ENCODE assay signal across 19 cellular contexts in the genomic region with DNA sequence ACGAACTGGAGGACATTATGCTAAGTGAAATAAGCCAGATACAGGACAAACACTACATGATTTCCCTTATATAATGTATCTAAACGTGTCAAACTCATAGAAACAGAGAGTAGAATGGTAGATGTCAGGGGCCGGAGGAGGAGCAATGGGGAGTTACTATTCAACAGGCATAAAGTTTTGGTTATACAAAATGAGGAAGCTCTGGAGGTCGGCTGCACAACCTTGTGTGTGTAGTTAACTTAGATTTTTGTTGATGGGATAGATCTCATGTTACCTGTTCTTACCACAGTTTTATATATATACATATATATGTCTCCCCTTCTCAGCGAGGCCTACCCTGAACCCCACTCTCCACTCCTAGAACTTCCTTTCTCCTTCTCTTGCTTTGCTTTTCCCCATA. TPM values are rescaled to one million over a fixed set of nuclear protein-coding genes. Genes with fewer than 3 reads are reported as not detected.
DNase-seq lines count a peak whose midpoint lies in the region; ATAC-seq and TF ChIP-seq lines count a peak whose summit lies in the region.
"Had no signal": no experiment of that assay in that cellular context is flagged by ENCODE, and none has a peak within 500 bp of the region (broad histone marks: within the 10 kb centered on the region; RNA-seq: fewer than 3 reads in every experiment).

No MANE protein-coding gene starts in this region.

- peaks cover 5% of the 10 kb centered on the region for H3K4me1 Mint-ChIP-seq in progenitor cell of endocrine pancreas (ENCODE audit: low read depth)

- intact Hi-C loops in Right ventricle myocardium superior (cut with DNase I): no loop called here

- H3K4me3 Mint-ChIP-seq in progenitor cell of endocrine pancreas (ENCODE audit: low read depth): no peak overlapping the region
- H3K4me3 Mint-ChIP-seq: CD8-positive, alpha-beta T cell had no signal

- no peak overlapping the region for H3K4me3 ChIP-seq in cardiac muscle cell
- no peak overlapping the region for H3K4me3 ChIP-seq in hepatocyte
- no peak overlapping the region for H3K4me3 ChIP-seq in mesenchymal stem cell (ENCODE audit: insufficient read depth in 1 of 2, low read depth in 1 of 2, low read length in 2 of 2)
- H3K4me3 ChIP-seq: BLaER1 had no signal

- H3K36me3 ChIP-seq in cardiac muscle cell: no peaks in the 10 kb centered on the region
- H3K36me3 ChIP-seq in hepatocyte (replicated peaks; ENCODE audit: insufficient read depth, low read depth): no peaks in the 10 kb centered on the region
- no peaks in the 10 kb centered on the region for H3K36me3 ChIP-seq in mesenchymal stem cell (ENCODE audit: control insufficient read depth in 1 of 2, insufficient read depth in 2 of 2, low read depth in 1 of 2, low read length in 2 of 2)
- H3K36me3 ChIP-seq: BLaER1 had no signal

- ATAC-seq in Right ventricle myocardium superior (ENCODE audit: poor library complexity): no peak
- ATAC-seq: CD8-positive, alpha-beta T cell had no signal

- 85% methylated on average over 5 of the region's 5 CpGs for WGBS in hepatocyte (ENCODE audit: low lambda C conversion rate, missing lambda C conversion rate)
- 76% methylated on average over 4 of the region's 5 CpGs for WGBS in mesenchymal stem cell

- no peak for TF ChIP-seq CTCF in cardiac muscle cell (IDR thresholded peaks at IDR 0.05; ENCODE audit: low read depth, low read length)
- TF ChIP-seq CTCF in hepatocyte (IDR thresholded peaks at IDR 0.05; ENCODE audit: poor library complexity): no peak
- no peak for TF ChIP-seq CTCF in progenitor cell of endocrine pancreas (IDR thresholded peaks at IDR 0.05; ENCODE audit: unreplicated experiment)

- H3K9me3 ChIP-seq in cardiac muscle cell (ENCODE audit: low read depth): no peaks in the 10 kb centered on the region
- H3K9me3 ChIP-seq in hepatocyte (ENCODE audit: low read depth): no peaks in the 10 kb centered on the region
- no peaks in the 10 kb centered on the region for H3K9me3 ChIP-seq in mesenchymal stem cell (ENCODE audit: control insufficient read depth, low read length)
- H3K9me3 ChIP-seq: BLaER1, SK-N-SH had no signal

- no peak overlapping the region for H3K9ac ChIP-seq in mesenchymal stem cell (ENCODE audit: low read length)
- H3K9ac ChIP-seq: BLaER1, SK-N-SH had no signal

- H2BK5ac ChIP-seq in mesenchymal stem cell (ENCODE audit: low read depth, low read length, poor library complexity, severe bottlenecking): no peak overlapping the region

- H3K23ac ChIP-seq in mesenchymal stem cell (ENCODE audit: low read length in 2 of 2): no peak overlapping the region

- H3K27ac Mint-ChIP-seq in progenitor cell of endocrine pancreas: peak overlapping the region; percentile 11
- H3K27ac Mint-ChIP-seq: CD8-positive, alpha-beta T cell had no signal

- H2BK15ac ChIP-seq in mesenchymal stem cell (ENCODE audit: low read depth, poor library complexity, severe bottlenecking): no peak overlapping the region

- no peak overlapping the region for H2BK120ac ChIP-seq in mesenchymal stem cell (ENCODE audit: low read depth, low read length)

- no peaks in the 10 kb centered on the region for H3K9me2 ChIP-seq in hepatocyte (replicated peaks; ENCODE audit: insufficient read depth)
- H3K9me2 ChIP-seq: SK-N-SH had no signal

- peak overlapping the region; percentile 31 for H3K27ac ChIP-seq in cardiac muscle cell
- peak overlapping the region; percentile 62 for H3K27ac ChIP-seq in hepatocyte
- H3K27ac ChIP-seq in mesenchymal stem cell (ENCODE audit: low read length, poor library complexity, severe bottlenecking): no peak overlapping the region
- H3K27ac ChIP-seq: BLaER1 had no signal

- DNase-seq in cardiac muscle cell (ENCODE audit: low read depth in 1 of 2, low spot score in 1 of 2) (no peak), Right ventricle myocardium superior (no peak), hepatocyte (ENCODE audit: low spot score) (no peak), progenitor cell of endocrine pancreas (ENCODE audit: low spot score, unreplicated experiment) (no peak), activated gamma-delta T cell (lab: John Stamatoyannopoulos, UW) (no peak), mesenchymal stem cell (no peak), NCI-H82 (lab: John Stamatoyannopoulos, UW) (no peak)
- DNase-seq: CD8-positive, alpha-beta T cell; DMS53; NCI-H1048; NCI-H1436 treated with DMSO at 0.1 percent for 48 hours; NCI-H2029; NCI-H526 treated with DMSO at 0.1 percent for 48 hours; SHP77 treated with DMSO at 0.1 percent for 48 hours; SK-N-SH had no signal

- H3K27me3 ChIP-seq in cardiac muscle cell (no peaks in the 10 kb centered on the region), hepatocyte (no peaks in the 10 kb centered on the region), mesenchymal stem cell (ENCODE audit: control insufficient read depth in 1 of 2, insufficient read depth in 1 of 2, low read length in 2 of 2) (no peaks in the 10 kb centered on the region)
- H3K27me3 ChIP-seq: BLaER1 had no signal

- H3K4me2 ChIP-seq in hepatocyte (no peak overlapping the region), mesenchymal stem cell (ENCODE audit: low read length, poor library complexity, severe bottlenecking) (no peak overlapping the region)
- H3K4me2 ChIP-seq: BLaER1, SK-N-SH had no signal

- no peaks in the 10 kb centered on the region for H3K9me3 Mint-ChIP-seq in progenitor cell of endocrine pancreas (ENCODE audit: low read depth)
- H3K9me3 Mint-ChIP-seq: CD8-positive, alpha-beta T cell had no signal

- H4K91ac ChIP-seq in mesenchymal stem cell (ENCODE audit: low read length): no peak overlapping the region

- H4K8ac ChIP-seq in mesenchymal stem cell (ENCODE audit: low read length): no peak overlapping the region

- no peak overlapping the region for H2AK5ac ChIP-seq in mesenchymal stem cell (ENCODE audit: low read length, severe bottlenecking)

- H3K14ac ChIP-seq in mesenchymal stem cell (ENCODE audit: low read length in 2 of 2): no peak overlapping the region

- H2BK12ac ChIP-seq in mesenchymal stem cell (ENCODE audit: low read length in 2 of 2): no peak overlapping the region

- no peak overlapping the region for H3K18ac ChIP-seq in mesenchymal stem cell (ENCODE audit: low read depth in 1 of 2, low read length in 2 of 2)

- peaks cover 3% of the 10 kb centered on the region for H3K27me3 Mint-ChIP-seq in progenitor cell of endocrine pancreas

- H2AFZ ChIP-seq in hepatocyte: no peak overlapping the region
- no peak overlapping the region for H2AFZ ChIP-seq in mesenchymal stem cell (ENCODE audit: low read depth, low read length)

- H4K20me1 ChIP-seq in hepatocyte (ENCODE audit: insufficient read depth, poor library complexity, severe bottlenecking): no peaks in the 10 kb centered on the region
- H4K20me1 ChIP-seq: BLaER1 had no signal

- H3K36me3 Mint-ChIP-seq in progenitor cell of endocrine pancreas (ENCODE audit: insufficient read depth): no peaks in the 10 kb centered on the region
- H3K36me3 Mint-ChIP-seq: CD8-positive, alpha-beta T cell had no signal

- H3K79me1 ChIP-seq in mesenchymal stem cell (replicated peaks; ENCODE audit: low read length, poor library complexity, severe bottlenecking): no peaks in the 10 kb centered on the region

- H3K4ac ChIP-seq in mesenchymal stem cell (ENCODE audit: low read depth in 1 of 2, low read length in 2 of 2): no peak overlapping the region

- H3K79me2 ChIP-seq in hepatocyte: no peaks in the 10 kb centered on the region

- H3K4me1 ChIP-seq in cardiac muscle cell (ENCODE audit: low read depth) (peaks cover 6% of the 10 kb centered on the region), hepatocyte (ENCODE audit: insufficient read depth) (peaks cover 13% of the 10 kb centered on the region), mesenchymal stem cell (ENCODE audit: control insufficient read depth, insufficient read depth, low read depth, low read length) (no peaks in the 10 kb centered on the region)
- H3K4me1 ChIP-seq: BLaER1 had no signal

RNA-seq across cellular contexts. Expression of a gene that starts 22.4 kb away (rescaled TPM):
- total RNA-seq in cardiac muscle cell: not detected in 2 replicates
- polyA plus RNA-seq in cardiac muscle cell: not detected in 2 replicates
- total RNA-seq in Right ventricle myocardium superior: not detected
- 0.08 and 0.10 TPM in 2 replicates for total RNA-seq in hepatocyte
- polyA plus RNA-seq in hepatocyte: not detected in 2 replicates
- total RNA-seq in progenitor cell of endocrine pancreas: not detected in 2 replicates
- not detected for polyA plus RNA-seq in mesenchymal stem cell (2013, experiment 1 of 2)
- not detected for polyA plus RNA-seq in mesenchymal stem cell (2013, experiment 2 of 2)
- total RNA-seq: A172; CD8-positive, alpha-beta T cell; HT-29; RPMI7951 had no signal
- polyA plus RNA-seq: SK-N-SH had no signal
